ENCODE assay signal across 29 cellular contexts in the genomic region with DNA sequence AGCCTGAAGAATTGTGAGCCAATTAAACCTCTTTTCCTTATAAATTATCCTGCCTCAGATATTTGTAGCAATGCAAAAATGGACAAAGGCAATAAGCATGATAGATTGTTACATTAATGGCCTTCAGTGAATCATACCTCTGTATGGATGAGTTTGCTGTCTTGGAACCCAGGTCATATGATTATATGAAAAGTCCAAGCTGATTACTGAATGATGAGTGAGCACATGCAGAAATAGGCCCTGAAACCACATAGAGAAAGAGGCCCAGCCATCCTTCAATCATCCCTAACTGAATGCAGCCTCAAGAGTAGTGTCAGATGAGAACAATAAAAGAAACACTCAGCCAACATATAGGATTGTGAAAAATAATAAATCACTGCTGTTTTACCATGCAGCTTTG. TPM values are rescaled to one million over a fixed set of nuclear protein-coding genes. Genes with fewer than 3 reads are reported as not detected.
DNase-seq lines count a peak whose midpoint lies in the region; ATAC-seq, FAIRE-seq and TF ChIP-seq lines count a peak whose summit lies in the region.
"Had no signal": no experiment of that assay in that cellular context is flagged by ENCODE, and none has a peak within 500 bp of the region (broad histone marks: within the 10 kb centered on the region; RNA-seq: fewer than 3 reads in every experiment).

No MANE protein-coding gene starts in this region.

- intact Hi-C loops in HepG2 (cut with micrococcal nuclease; ENCODE audit: unreplicated experiment) (no loop called here), right lobe of liver (cut with DNase I) (no loop called here), posterior vena cava (cut with DNase I) (no loop called here)

- peaks cover 4% of the 10 kb centered on the region; the same call in 1 of the 2 replicates for H3K9me3 ChIP-seq in HepG2 (ENCODE audit: low read length)
- H3K9me3 ChIP-seq in right lobe of liver = no peaks in the 10 kb centered on the region
- no peaks in the 10 kb centered on the region for H3K9me3 ChIP-seq in hepatocyte (ENCODE audit: low read depth)

- H3K27ac ChIP-seq in HepG2 (ENCODE audit: extremely low read length, insufficient read depth, low read length) = no peak overlapping the region
- H3K27ac ChIP-seq in right lobe of liver = no peak overlapping the region
- peak overlapping the region; percentile 59 for H3K27ac ChIP-seq in hepatocyte
- H3K27ac ChIP-seq: C4-2B, HL-60, SJCRH30 had no signal

- BruUV-seq in HepG2 (replicated peaks; lab: Mats Ljungman, UMichigan) = no TSS peak

- H3K79me2 ChIP-seq in HepG2 (ENCODE audit: insufficient read depth, low read length) (no peaks in the 10 kb centered on the region), hepatocyte (no peaks in the 10 kb centered on the region)

- H3K9ac ChIP-seq in HepG2 (ENCODE audit: insufficient read depth, low read depth, low read length) = no peak overlapping the region

- TF ChIP-seq EP300 in HepG2 (IDR thresholded peaks at IDR 0.05; ENCODE audit: low read depth in 2 of 2, low read length in 2 of 2) = no peak
- no peak for TF ChIP-seq EP300 in HepG2 (CRISPR knock-in tag; IDR thresholded peaks at IDR 0.05; ENCODE audit: borderline replicate concordance)

- H3K4me1 ChIP-seq in HepG2 (ENCODE audit: insufficient read depth, low read length) (peaks cover 16% of the 10 kb centered on the region), right lobe of liver (peaks cover 0 to 10% (median 0%) of the 10 kb centered on the region in 4 donors), hepatocyte (ENCODE audit: insufficient read depth) (peaks cover 18% of the 10 kb centered on the region)
- H3K4me1 ChIP-seq: SJCRH30 had no signal

- TF ChIP-seq RAD21 in HepG2 (CRISPR knock-in tag; IDR thresholded peaks at IDR 0.05) = no peak

- CTCF ChIA-PET in HepG2 (lab: Yijun Ruan, JAX; ENCODE audit: low intra/inter-chr PET ratio, low total read pairs) = no interaction called here

- ATAC-seq in HepG2 (no peak; the same call in 2 of the 3 replicates), right lobe of liver (no peak), HG03378 (IDR thresholded peaks at IDR 0.05; ENCODE audit: unreplicated experiment) (no peak)
- ATAC-seq: Panc1 had no signal

- POLR2A ChIA-PET in HepG2 (lab: Yijun Ruan, JAX) = no interaction called here

- H3K4me2 ChIP-seq in HepG2 (ENCODE audit: low read depth, low read length) (peak overlapping the region; percentile 14; the same call in 1 of the 2 replicates), hepatocyte (peak overlapping the region; percentile 49)

- H3K36me3 ChIP-seq in HepG2 (replicated peaks in 1 of 2; ENCODE audit: control insufficient read depth in 1 of 2, insufficient read depth in 2 of 2, low read length in 2 of 2) (no peaks in the 10 kb centered on the region), right lobe of liver (no peaks in the 10 kb centered on the region), bronchial epithelial cell (ENCODE audit: control insufficient read depth, insufficient read depth, low read length) (no peaks in the 10 kb centered on the region), hepatocyte (replicated peaks; ENCODE audit: insufficient read depth, low read depth) (no peaks in the 10 kb centered on the region)
- H3K36me3 ChIP-seq: SJCRH30 had no signal

- no peak overlapping the region for H2AFZ ChIP-seq in HepG2 (ENCODE audit: low read length)
- H2AFZ ChIP-seq in hepatocyte = no peak overlapping the region

- H4K20me1 ChIP-seq in HepG2 (ENCODE audit: insufficient read depth, low read length) = no peaks in the 10 kb centered on the region
- no peaks in the 10 kb centered on the region for H4K20me1 ChIP-seq in hepatocyte (ENCODE audit: insufficient read depth, poor library complexity, severe bottlenecking)

- H3K4me3 ChIP-seq in HepG2 (replicated peaks in 1 of 3; ENCODE audit: insufficient read depth in 1 of 3, low read depth in 2 of 3, low read length in 3 of 3) (no peak overlapping the region), right lobe of liver (no peak overlapping the region), bronchial epithelial cell (ENCODE audit: low read depth, low read length) (no peak overlapping the region), hepatocyte (no peak overlapping the region)
- H3K4me3 ChIP-seq: SJCRH30 had no signal

- DNase-seq in HepG2 (ENCODE audit: low spot score) (no peak), right lobe of liver (no peak), bronchial epithelial cell (ENCODE audit: low read depth) (peak; percentile 40), hepatocyte (ENCODE audit: low spot score) (no peak), hypothalamus (lab: John Stamatoyannopoulos, UW) (no peak), posterior vena cava (ENCODE audit: low spot score) (no peak)
- DNase-seq in central memory CD4-positive, alpha-beta T cell = no peak
- DNase-seq: Calu3; CD8-positive, alpha-beta memory T cell; DMS153; GF-D8; HFFc6; Karpas-422; NCI-H1694; NCI-H2081; NCI-H2171; NCI-H345; NCI-H524 treated with DMSO at 0.1 percent for 48 hours; NCI-H82; SJCRH30 had no signal

- H3K9me2 ChIP-seq in hepatocyte (replicated peaks; ENCODE audit: insufficient read depth) = no peaks in the 10 kb centered on the region

- in situ Hi-C loops in HepG2 (cut with HindIII; ENCODE audit: extremely low pct_ligation_motif_present, low pct_unique_long_range_greater_than_20kb) = no loop called here

- no peak for TF ChIP-seq POLR2A in HepG2 (IDR thresholded peaks at IDR 0.05; ENCODE audit: insufficient read depth in 1 of 2, low read depth in 2 of 2, low read length in 2 of 2)
- no peak for TF ChIP-seq POLR2A in right lobe of liver (IDR thresholded peaks at IDR 0.05)

- TF ChIP-seq CTCF in HepG2 (CRISPR knock-in tag; IDR thresholded peaks at IDR 0.05) (no peak), right lobe of liver (IDR thresholded peaks at IDR 0.05) (no peak), bronchial epithelial cell (IDR thresholded peaks at IDR 0.05; ENCODE audit: insufficient read depth, low read length, severe bottlenecking) (no peak), hepatocyte (IDR thresholded peaks at IDR 0.05; ENCODE audit: poor library complexity) (no peak)

- FAIRE-seq in HepG2 (lab: Jason Lieb, UNC) (no peak), bronchial epithelial cell (lab: Jason Lieb, UNC) (no peak)
- FAIRE-seq: H54 had no signal

- no peaks in the 10 kb centered on the region for H3K27me3 ChIP-seq in HepG2 (ENCODE audit: control insufficient read depth in 1 of 2, insufficient read depth in 2 of 2, low read length in 2 of 2)
- no peaks in the 10 kb centered on the region for H3K27me3 ChIP-seq in right lobe of liver
- no peaks in the 10 kb centered on the region for H3K27me3 ChIP-seq in bronchial epithelial cell (ENCODE audit: control insufficient read depth, insufficient read depth, low read length)
- H3K27me3 ChIP-seq in hepatocyte = no peaks in the 10 kb centered on the region
- H3K27me3 ChIP-seq: SJCRH30 had no signal

TF ChIP-seq in HepG2, 621 proteins besides CTCF, POLR2A, EP300 and RAD21 (continues in another document):
- TF ChIP-seq SIX4 (CRISPR knock-in tag; IDR thresholded peaks at IDR 0.05) = no peak
- TF ChIP-seq, protein P1, sequence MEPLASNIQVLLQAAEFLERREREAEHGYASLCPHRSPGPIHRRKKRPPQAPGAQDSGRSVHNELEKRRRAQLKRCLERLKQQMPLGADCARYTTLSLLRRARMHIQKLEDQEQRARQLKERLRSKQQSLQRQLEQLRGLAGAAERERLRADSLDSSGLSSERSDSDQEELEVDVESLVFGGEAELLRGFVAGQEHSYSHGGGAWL (CRISPR knock-in tag; IDR thresholded peaks at IDR 0.05) = no peak
- TF ChIP-seq SATB2 (CRISPR knock-in tag; IDR thresholded peaks at IDR 0.05) = no peak
- TF ChIP-seq IRF2 (CRISPR knock-in tag; IDR thresholded peaks at IDR 0.05) = no peak
- TF ChIP-seq MEIS2 (CRISPR knock-in tag; IDR thresholded peaks at IDR 0.05) = no peak

RNA-seq across cellular contexts. Expression of a gene that starts 36.5 kb away (rescaled TPM):
- not detected in 2 replicates for total RNA-seq in HepG2 (2016; rRNA removed; fragmentation: Illumina TruSeq; extraction: Trizol)
- not detected in 2 replicates for total RNA-seq in HepG2 (2016; cell fraction: cytosol; rRNA removed; fragmentation: Illumina TruSeq; extraction: Trizol; ENCODE audit: low read depth)
- not detected in 2 replicates for total RNA-seq in HepG2 (2016; cell fraction: insoluble cytoplasmic fraction; rRNA removed; fragmentation: Illumina TruSeq; extraction: Trizol)
- not detected in 2 replicates for total RNA-seq in HepG2 (2016; cell fraction: membrane; rRNA removed; fragmentation: Illumina TruSeq; extraction: Trizol)
- total RNA-seq in HepG2 (2016; cell fraction: nucleus; rRNA removed; fragmentation: Illumina TruSeq; extraction: Trizol) = not detected in 2 replicates
- not detected in 2 replicates for polyA plus RNA-seq in HepG2 (2011; rRNA removed)
- not detected in 2 replicates for polyA plus RNA-seq in HepG2 (2011; cell fraction: cytosol; rRNA removed)
- not detected in 2 replicates for polyA plus RNA-seq in HepG2 (2011; cell fraction: nucleus; rRNA removed)
- not detected in 2 replicates for polyA plus RNA-seq in HepG2 (2012)
- not detected in 2 replicates for polyA plus RNA-seq in HepG2 (2016; cell fraction: cytosol; fragmentation: Illumina TruSeq; extraction: Trizol; ENCODE audit: low read depth)
- not detected in 2 replicates for polyA plus RNA-seq in HepG2 (2016; cell fraction: insoluble cytoplasmic fraction; fragmentation: Illumina TruSeq; extraction: Trizol; ENCODE audit: low read depth)
- polyA plus RNA-seq in HepG2 (2016; cell fraction: membrane; fragmentation: Illumina TruSeq; extraction: Trizol; ENCODE audit: low read depth) = not detected in 2 replicates
- not detected in 2 replicates for polyA plus RNA-seq in HepG2 (2016; cell fraction: nucleus; fragmentation: Illumina TruSeq; extraction: Trizol; ENCODE audit: insufficient read depth, low read depth)
- not detected in 2 replicates for polyA minus RNA-seq in HepG2 (2011; rRNA and poly(A)+ RNA removed; ENCODE audit: low replicate concordance)
- not detected in 2 replicates for polyA minus RNA-seq in HepG2 (2011; cell fraction: cytosol; rRNA and poly(A)+ RNA removed)
- polyA minus RNA-seq in HepG2 (2011; cell fraction: nucleus; rRNA and poly(A)+ RNA removed) = not detected in 2 replicates
- total RNA-seq in right lobe of liver = not detected
- total RNA-seq in bronchial epithelial cell = not detected in 2 replicates
- total RNA-seq in hepatocyte = not detected in 2 replicates
- polyA plus RNA-seq in hepatocyte = 0.56 TPM in 1 of 2 replicates, not detected in the other
- not detected for total RNA-seq in posterior vena cava
- total RNA-seq: A172; Calu3; CD8-positive, alpha-beta memory T cell; HFFc6; MCF 10A; SJCRH30 had no signal
- polyA plus RNA-seq: AG04450; CD8-positive, alpha-beta memory T cell; IgD-negative memory B cell had no signal
